ENCODE assay signal across 8 cellular contexts in genomic region chr6:53725791-53726575, GRCh38.
DNase-seq lines count a peak whose midpoint lies in the region; ATAC-seq and TF ChIP-seq lines count a peak whose summit lies in the region.

No MANE protein-coding gene starts in this region.

- no peak overlapping the region for H3K4me3 ChIP-seq in esophagus muscularis mucosa

- H3K4me3 Mint-ChIP-seq in nephron, result no peak overlapping the region

- H3K27me3 ChIP-seq in esophagus muscularis mucosa, result no peaks in the 10 kb centered on the region

- WGBS in esophagus muscularis mucosa, result 36% methylated on average over 18 of the region's 18 CpGs

- H3K9me3 ChIP-seq in esophagus muscularis mucosa, result no peaks in the 10 kb centered on the region

- peaks cover 8% of the 10 kb centered on the region for H3K4me1 Mint-ChIP-seq in nephron

- no peaks in the 10 kb centered on the region for H3K36me3 ChIP-seq in esophagus muscularis mucosa

- TF ChIP-seq CTCF in esophagus muscularis mucosa (IDR thresholded peaks at IDR 0.05) (peak; percentile 90 to 99 (median 93)), nephron (IDR thresholded peaks at IDR 0.05; ENCODE audit: unreplicated experiment in 3 of 3) (peak; percentile 90 to 98 (median 95))

- ATAC-seq in GM21447 (IDR thresholded peaks at IDR 0.05; ENCODE audit: unreplicated experiment), result peak; percentile 71
- ATAC-seq in stimulated activated naive CD8-positive, alpha-beta T cell treated with anti-CD3 and anti-CD28 coated beads, Interleukin-15, Interleukin-2, amounts not matched to agents 100 U/mL and 50 U/mL, for 24 hours, result peak; percentile 57

- H3K27ac Mint-ChIP-seq in nephron, result no peak overlapping the region

- no peaks in the 10 kb centered on the region for H3K9me3 Mint-ChIP-seq in nephron

- no peak overlapping the region for H3K27ac ChIP-seq in esophagus muscularis mucosa (replicated peaks in 1 of 4)

- no peaks in the 10 kb centered on the region for H3K36me3 Mint-ChIP-seq in nephron (ENCODE audit: low read depth)

- DNase-seq in DMS 273 treated with DMSO at 0.1 percent for 48 hours (lab: John Stamatoyannopoulos, UW) (peak; percentile 49), HuH-7.5 (ENCODE audit: low spot score) (peak; percentile 52), OCI-M1 (lab: John Stamatoyannopoulos, UW) (peak; percentile 89), activated T-cell treated with anti-CD3 and anti-CD28 coated beads for 4 hours (peak; percentile 70), esophagus muscularis mucosa (ENCODE audit: extremely low spot score) (no peak)
- peak; percentile 82 for DNase-seq in stimulated activated naive CD8-positive, alpha-beta T cell treated with anti-CD3 and anti-CD28 coated beads, Interleukin-15, Interleukin-2, amounts not matched to agents 100 U/mL and 50 U/mL, for 24 hours

- intact Hi-C loops in esophagus muscularis mucosa (cut with DNase I), result loop anchor here (5.0 kb wide), 2 partner anchors 66 to 231 kb away; no protein-coding TSS in a partner anchor

- H3K27me3 Mint-ChIP-seq in nephron (ENCODE audit: low read depth), result peaks cover 12% of the 10 kb centered on the region

- peaks cover 2 to 37% (median 34%) of the 10 kb centered on the region in 4 donors for H3K4me1 ChIP-seq in esophagus muscularis mucosa

- TF ChIP-seq EP300 in esophagus muscularis mucosa (IDR thresholded peaks at IDR 0.05), result no peak

- TF ChIP-seq POLR2A in esophagus muscularis mucosa (IDR thresholded peaks at IDR 0.05; ENCODE audit: low read depth), result no peak
